Comparison of ENCODE assay signal across 8 cellular contexts in genomic region chr19:46600393-46601317, GRCh38. TPM values are rescaled to one million over a fixed set of nuclear protein-coding genes. Genes with fewer than 3 reads are reported as not detected.
DNase-seq lines count a peak whose midpoint lies in the region; ATAC-seq, FAIRE-seq and TF ChIP-seq lines count a peak whose summit lies in the region.

No MANE protein-coding gene starts in this region.

- H3K27ac ChIP-seq in HepG2 (ENCODE audit: extremely low read length, insufficient read depth, low read length): peak overlapping the region; percentile 98

- H3K4me3 ChIP-seq in HepG2 (replicated peaks in 1 of 3; ENCODE audit: insufficient read depth in 1 of 3, low read depth in 2 of 3, low read length in 3 of 3): peak overlapping the region; percentile 62 to 98 (median 94)

- no peaks in the 10 kb centered on the region; a peak in 1 of 5 replicates for H3K27me3 ChIP-seq in HepG2 (ENCODE audit: control insufficient read depth in 1 of 2, insufficient read depth in 2 of 2, low read length in 2 of 2)

- peak overlapping the region; percentile 99 for H2AFZ ChIP-seq in HepG2 (ENCODE audit: low read length)

- no peak for TF ChIP-seq EP300 in HepG2 (IDR thresholded peaks at IDR 0.05; ENCODE audit: low read depth in 2 of 2, low read length in 2 of 2)
- TF ChIP-seq EP300 in HepG2 (CRISPR knock-in tag; IDR thresholded peaks at IDR 0.05; ENCODE audit: borderline replicate concordance): no peak; the same call in 1 of the 2 replicates

- H3K9ac ChIP-seq in HepG2 (ENCODE audit: insufficient read depth, low read depth, low read length): peak overlapping the region; percentile 98

- peak; percentile 55 for TF ChIP-seq RAD21 in HepG2 (CRISPR knock-in tag; IDR thresholded peaks at IDR 0.05)

- WGBS in HepG2 (ENCODE audit: low lambda C conversion rate): 7% methylated on average over 9 of the region's 93 CpGs

- CTCF ChIA-PET in HepG2 (lab: Yijun Ruan, JAX; ENCODE audit: low intra/inter-chr PET ratio, low total read pairs): no interaction called here

- TSS peak; percentile 86 for BruUV-seq in HepG2 (replicated peaks; lab: Mats Ljungman, UMichigan)

- H3K4me1 ChIP-seq in HepG2 (ENCODE audit: insufficient read depth, low read length): peaks cover 38% of the 10 kb centered on the region

- H4K20me1 ChIP-seq in HepG2 (ENCODE audit: insufficient read depth, low read length): peaks cover 14% of the 10 kb centered on the region; the same call in 1 of the 2 replicates

- peak; percentile 8 for FAIRE-seq in HepG2 (lab: Jason Lieb, UNC)

- no peak for TF ChIP-seq CTCF in HepG2 (CRISPR knock-in tag; IDR thresholded peaks at IDR 0.05)

- TF ChIP-seq POLR2A in HepG2 (IDR thresholded peaks at IDR 0.05; ENCODE audit: insufficient read depth in 1 of 2, low read depth in 2 of 2, low read length in 2 of 2): peak; percentile 82 to 86

- H3K9me3 ChIP-seq in HepG2 (ENCODE audit: low read length): peaks cover 12% of the 10 kb centered on the region; the same call in 1 of the 2 replicates

- H3K4me2 ChIP-seq in HepG2 (ENCODE audit: low read depth, low read length): peak overlapping the region; percentile 76

- intact Hi-C loops in HepG2 (cut with micrococcal nuclease; ENCODE audit: unreplicated experiment): no loop called here

- peaks cover 40% of the 10 kb centered on the region for H3K79me2 ChIP-seq in HepG2 (ENCODE audit: insufficient read depth, low read length)

- H3K36me3 ChIP-seq in HepG2 (replicated peaks in 1 of 2; ENCODE audit: control insufficient read depth in 1 of 2, insufficient read depth in 2 of 2, low read length in 2 of 2): peaks cover 2 to 7% of the 10 kb centered on the region in 2 experiments; a peak in 4 of 5 replicates

- in situ Hi-C loops in HepG2 (cut with HindIII; ENCODE audit: extremely low pct_ligation_motif_present, low pct_unique_long_range_greater_than_20kb): no loop called here

- ATAC-seq in GM19328 (IDR thresholded peaks at IDR 0.05; ENCODE audit: unreplicated experiment): peak; percentile 82
- ATAC-seq in HG03469 (IDR thresholded peaks at IDR 0.05; ENCODE audit: unreplicated experiment): peak; percentile 59
- ATAC-seq in HepG2: peak; percentile 80

- DNase-seq in C1 segment of cervical spinal cord (lab: John Stamatoyannopoulos, UW) (peak; percentile 77 to 100 (median 96)), NCI-H526 (lab: John Stamatoyannopoulos, UW) (peak; percentile 94 to 98), dermis microvascular lymphatic vessel endothelial cell (ENCODE audit: low read depth in 2 of 2) (peak; percentile 95 to 98), HepG2 (ENCODE audit: low spot score) (peak; percentile 92)
- DNase-seq in activated CD4-positive, alpha-beta T cell treated with anti-CD3 and anti-CD28 coated beads, Interleukin-2, amount 50 U/mL, for 24 hours (ENCODE audit: low read depth in 1 of 2, low spot score in 1 of 2): peak; percentile 97 to 98
- DNase-seq in stimulated activated CD4-positive, alpha-beta T cell treated with anti-CD3 and anti-CD28 coated beads, Interleukin-2, amount 100 ng/mL, for 48 hours: peak; percentile 98

- POLR2A ChIA-PET in HepG2 (lab: Yijun Ruan, JAX): interaction anchor here (0.7 to 1.7 kb wide), 10 partner anchors 8 to 513 kb away, joined by 3 to 16 read pairs (median 4); partner anchors contain the start of genes AP2S1, DACT3, SLC1A5 and ZC3H4

TF ChIP-seq in HepG2, 621 proteins besides CTCF, POLR2A, EP300 and RAD21 (continues in another document):
- TF ChIP-seq ARNT2 (CRISPR knock-in tag; IDR thresholded peaks at IDR 0.05; ENCODE audit: low read depth): peak; percentile 66
- TF ChIP-seq PLRG1 (conservative IDR thresholded peaks at IDR 0.05): no peak
- TF ChIP-seq ETV6 (CRISPR knock-in tag; conservative IDR thresholded peaks at IDR 0.05): no peak
- no peak for TF ChIP-seq ZNF317 (CRISPR knock-in tag; IDR thresholded peaks at IDR 0.05)

RNA-seq across cellular contexts. Expression of gene CALM3, which starts 0.5 kb away (rescaled TPM):
- total RNA-seq in dermis microvascular lymphatic vessel endothelial cell: 112 and 121 TPM in 2 replicates
- total RNA-seq in HepG2 (2016; rRNA removed; fragmentation: Illumina TruSeq; extraction: Trizol): 258 and 314 TPM in 2 replicates
- 219 and 253 TPM in 2 replicates for total RNA-seq in HepG2 (2016; cell fraction: cytosol; rRNA removed; fragmentation: Illumina TruSeq; extraction: Trizol; ENCODE audit: low read depth)
- 270 and 297 TPM in 2 replicates for total RNA-seq in HepG2 (2016; cell fraction: insoluble cytoplasmic fraction; rRNA removed; fragmentation: Illumina TruSeq; extraction: Trizol)
- total RNA-seq in HepG2 (2016; cell fraction: membrane; rRNA removed; fragmentation: Illumina TruSeq; extraction: Trizol): 322 and 352 TPM in 2 replicates
- total RNA-seq in HepG2 (2016; cell fraction: nucleus; rRNA removed; fragmentation: Illumina TruSeq; extraction: Trizol): 95.5 and 96.2 TPM in 2 replicates
- 232 and 239 TPM in 2 replicates for polyA plus RNA-seq in HepG2 (2011; rRNA removed)
- 211 and 281 TPM in 2 replicates for polyA plus RNA-seq in HepG2 (2011; cell fraction: cytosol; rRNA removed)
- 146 and 178 TPM in 2 replicates for polyA plus RNA-seq in HepG2 (2011; cell fraction: nucleus; rRNA removed)
- 277 and 325 TPM in 2 replicates for polyA plus RNA-seq in HepG2 (2012)
- 495 and 575 TPM in 2 replicates for polyA plus RNA-seq in HepG2 (2016; cell fraction: cytosol; fragmentation: Illumina TruSeq; extraction: Trizol; ENCODE audit: low read depth)
- polyA plus RNA-seq in HepG2 (2016; cell fraction: insoluble cytoplasmic fraction; fragmentation: Illumina TruSeq; extraction: Trizol; ENCODE audit: low read depth): 466 and 539 TPM in 2 replicates
- polyA plus RNA-seq in HepG2 (2016; cell fraction: membrane; fragmentation: Illumina TruSeq; extraction: Trizol; ENCODE audit: low read depth): 497 and 555 TPM in 2 replicates
- polyA plus RNA-seq in HepG2 (2016; cell fraction: nucleus; fragmentation: Illumina TruSeq; extraction: Trizol; ENCODE audit: insufficient read depth, low read depth): 259 and 261 TPM in 2 replicates
- polyA minus RNA-seq in HepG2 (2011; rRNA and poly(A)+ RNA removed; ENCODE audit: low replicate concordance): 66.6 and 121 TPM in 2 replicates
- polyA minus RNA-seq in HepG2 (2011; cell fraction: cytosol; rRNA and poly(A)+ RNA removed): 58.1 and 58.6 TPM in 2 replicates
- polyA minus RNA-seq in HepG2 (2011; cell fraction: nucleus; rRNA and poly(A)+ RNA removed): 33.0 and 37.0 TPM in 2 replicates

RNA-seq across cellular contexts. Expression of gene PTGIR, which starts 24.2 kb away (rescaled TPM):
- not detected in 2 replicates for total RNA-seq in dermis microvascular lymphatic vessel endothelial cell
- total RNA-seq in HepG2 (2016; rRNA removed; fragmentation: Illumina TruSeq; extraction: Trizol): not detected in 2 replicates
- not detected in 2 replicates for total RNA-seq in HepG2 (2016; cell fraction: cytosol; rRNA removed; fragmentation: Illumina TruSeq; extraction: Trizol; ENCODE audit: low read depth)
- total RNA-seq in HepG2 (2016; cell fraction: insoluble cytoplasmic fraction; rRNA removed; fragmentation: Illumina TruSeq; extraction: Trizol): not detected in 2 replicates
- total RNA-seq in HepG2 (2016; cell fraction: membrane; rRNA removed; fragmentation: Illumina TruSeq; extraction: Trizol): not detected in 2 replicates
- not detected in 2 replicates for total RNA-seq in HepG2 (2016; cell fraction: nucleus; rRNA removed; fragmentation: Illumina TruSeq; extraction: Trizol)
- polyA plus RNA-seq in HepG2 (2011; rRNA removed): not detected in 2 replicates
- polyA plus RNA-seq in HepG2 (2011; cell fraction: cytosol; rRNA removed): not detected in 2 replicates
- polyA plus RNA-seq in HepG2 (2011; cell fraction: nucleus; rRNA removed): not detected in 2 replicates
- polyA plus RNA-seq in HepG2 (2012): not detected in 2 replicates
- polyA plus RNA-seq in HepG2 (2016; cell fraction: cytosol; fragmentation: Illumina TruSeq; extraction: Trizol; ENCODE audit: low read depth): not detected in 2 replicates
- not detected in 2 replicates for polyA plus RNA-seq in HepG2 (2016; cell fraction: insoluble cytoplasmic fraction; fragmentation: Illumina TruSeq; extraction: Trizol; ENCODE audit: low read depth)
- polyA plus RNA-seq in HepG2 (2016; cell fraction: membrane; fragmentation: Illumina TruSeq; extraction: Trizol; ENCODE audit: low read depth): not detected in 2 replicates
- not detected in 2 replicates for polyA plus RNA-seq in HepG2 (2016; cell fraction: nucleus; fragmentation: Illumina TruSeq; extraction: Trizol; ENCODE audit: insufficient read depth, low read depth)
- polyA minus RNA-seq in HepG2 (2011; rRNA and poly(A)+ RNA removed; ENCODE audit: low replicate concordance): 0.09 TPM in 1 of 2 replicates, not detected in the other
- polyA minus RNA-seq in HepG2 (2011; cell fraction: cytosol; rRNA and poly(A)+ RNA removed): not detected in 2 replicates
- not detected in 2 replicates for polyA minus RNA-seq in HepG2 (2011; cell fraction: nucleus; rRNA and poly(A)+ RNA removed)

RNA-seq across cellular contexts. Expression of gene GNG8, which starts 35.3 kb away (rescaled TPM):
- total RNA-seq in dermis microvascular lymphatic vessel endothelial cell: not detected in 2 replicates
- total RNA-seq in HepG2 (2016; rRNA removed; fragmentation: Illumina TruSeq; extraction: Trizol): not detected in 2 replicates
- not detected in 2 replicates for total RNA-seq in HepG2 (2016; cell fraction: cytosol; rRNA removed; fragmentation: Illumina TruSeq; extraction: Trizol; ENCODE audit: low read depth)
- not detected in 2 replicates for total RNA-seq in HepG2 (2016; cell fraction: insoluble cytoplasmic fraction; rRNA removed; fragmentation: Illumina TruSeq; extraction: Trizol)
- total RNA-seq in HepG2 (2016; cell fraction: membrane; rRNA removed; fragmentation: Illumina TruSeq; extraction: Trizol): not detected in 2 replicates
- total RNA-seq in HepG2 (2016; cell fraction: nucleus; rRNA removed; fragmentation: Illumina TruSeq; extraction: Trizol): not detected in 2 replicates
- not detected in 2 replicates for polyA plus RNA-seq in HepG2 (2011; rRNA removed)
- polyA plus RNA-seq in HepG2 (2011; cell fraction: cytosol; rRNA removed): not detected in 2 replicates
- polyA plus RNA-seq in HepG2 (2011; cell fraction: nucleus; rRNA removed): not detected in 2 replicates
- not detected in 2 replicates for polyA plus RNA-seq in HepG2 (2012)
- polyA plus RNA-seq in HepG2 (2016; cell fraction: cytosol; fragmentation: Illumina TruSeq; extraction: Trizol; ENCODE audit: low read depth): not detected in 2 replicates
- not detected in 2 replicates for polyA plus RNA-seq in HepG2 (2016; cell fraction: insoluble cytoplasmic fraction; fragmentation: Illumina TruSeq; extraction: Trizol; ENCODE audit: low read depth)
- not detected in 2 replicates for polyA plus RNA-seq in HepG2 (2016; cell fraction: membrane; fragmentation: Illumina TruSeq; extraction: Trizol; ENCODE audit: low read depth)
- not detected in 2 replicates for polyA plus RNA-seq in HepG2 (2016; cell fraction: nucleus; fragmentation: Illumina TruSeq; extraction: Trizol; ENCODE audit: insufficient read depth, low read depth)
- not detected in 2 replicates for polyA minus RNA-seq in HepG2 (2011; rRNA and poly(A)+ RNA removed; ENCODE audit: low replicate concordance)
- not detected in 2 replicates for polyA minus RNA-seq in HepG2 (2011; cell fraction: cytosol; rRNA and poly(A)+ RNA removed)
- polyA minus RNA-seq in HepG2 (2011; cell fraction: nucleus; rRNA and poly(A)+ RNA removed): not detected in 2 replicates

Comparison
In these comparisons a context has a peak if more than half of its experiments do, and no peak if none do; other contexts are left out.
1. Peak in every context shown above with its lines: DNase-seq, ATAC-seq, H3K4me3 ChIP-seq and H3K27ac ChIP-seq.